ENCODE assay signal across 10 cellular contexts in the genomic region with DNA sequence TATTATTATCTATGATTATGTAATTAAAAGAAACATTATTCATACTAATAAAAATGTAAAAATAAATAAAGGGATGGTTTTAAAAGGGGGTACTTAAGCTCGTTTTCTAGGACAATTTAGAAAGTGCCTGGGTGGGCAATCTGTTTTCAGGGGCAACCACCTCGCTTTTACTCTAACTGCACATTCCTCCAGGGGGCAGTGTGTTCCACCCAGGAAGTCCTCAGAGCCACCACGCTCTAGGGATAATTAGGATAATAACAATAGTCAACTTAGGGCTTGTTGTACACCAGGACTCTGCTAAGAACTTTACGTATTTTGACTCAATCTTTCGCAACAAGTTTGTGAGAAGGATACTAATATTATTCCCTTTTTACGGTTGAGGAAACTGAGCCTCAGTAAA.
DNase-seq lines count a peak whose midpoint lies in the region; FAIRE-seq and TF ChIP-seq lines count a peak whose summit lies in the region.
"Had no signal": no experiment of that assay in that cellular context is flagged by ENCODE, and none has a peak within 500 bp of the region (broad histone marks: within the 10 kb centered on the region; RNA-seq: fewer than 3 reads in every experiment).

No MANE protein-coding gene starts in this region.

- 72 to 83% methylated on average over 6 of the region's 6 CpGs for WGBS in sigmoid colon, 2 donors

- no peaks in the 10 kb centered on the region for H3K79me2 ChIP-seq in SU-DHL-6 (ENCODE audit: insufficient read depth, low read length)

- no peak for TF ChIP-seq EP300 in sigmoid colon (IDR thresholded peaks at IDR 0.05)

- H3K9ac ChIP-seq in SU-DHL-6 (ENCODE audit: low read length) (no peak overlapping the region), kidney (ENCODE audit: low read length in 2 of 2) (no peak overlapping the region), colonic mucosa (ENCODE audit: low read depth in 2 of 2, low read length in 2 of 2) (no peak overlapping the region)

- H3F3A ChIP-seq in SU-DHL-6 (ENCODE audit: insufficient read depth): no peaks in the 10 kb centered on the region

- CTCF ChIA-PET in BJ (lab: Yijun Ruan, JAX): interaction anchor here (0.6 to 3.0 kb wide), 11 partner anchors 10 to 462 kb away, joined by 3 to 23 read pairs (median 4); no protein-coding TSS in a partner anchor

- no peak for DNase-seq in BJ (ENCODE audit: low read depth)
- no peak for DNase-seq in kidney
- DNase-seq in T1000 (lab: John Stamatoyannopoulos, UW): no peak
- DNase-seq in colonic mucosa: no peak
- DNase-seq in sigmoid colon: no peak
- DNase-seq in NCI-H146 (lab: John Stamatoyannopoulos, UW): no peak
- DNase-seq: activated B cell treated with CpG ODN at 0.5 μM for 24 hours; stimulated activated naive CD4-positive, alpha-beta T cell treated with Interleukin-2 at 50 U/mL for 16 hours had no signal

- H4K20me1 ChIP-seq in SU-DHL-6 (ENCODE audit: low read depth, low read length): no peaks in the 10 kb centered on the region

- FAIRE-seq in kidney (lab: Jason Lieb, UNC): no peak

- H3K9me2 ChIP-seq in SU-DHL-6 (replicated peaks; ENCODE audit: insufficient read depth, low read length): no peaks in the 10 kb centered on the region

- no peak overlapping the region for H3K4me2 ChIP-seq in SU-DHL-6 (ENCODE audit: low read depth, low read length, poor library complexity, severe bottlenecking)

- intact Hi-C loops in kidney (cut with DNase I): no loop called here
- intact Hi-C loops in colonic mucosa (cut with DNase I): loop anchor here (10.0 kb wide), 1 partner anchor 468 kb away; no protein-coding TSS in a partner anchor
- intact Hi-C loops in sigmoid colon (cut with DNase I): no loop called here

- H3K27ac ChIP-seq in SU-DHL-6 (ENCODE audit: low read depth, low read length) (no peak overlapping the region), kidney (ENCODE audit: low read depth in 2 of 2, low read length in 2 of 2) (no peak overlapping the region), colonic mucosa (no peak overlapping the region), sigmoid colon (no peak overlapping the region)

- H3K4me1 ChIP-seq in kidney (ENCODE audit: control insufficient read depth in 1 of 2, insufficient read depth in 1 of 2, low read depth in 1 of 2, low read length in 2 of 2): no peaks in the 10 kb centered on the region
- H3K4me1 ChIP-seq in colonic mucosa: no peaks in the 10 kb centered on the region
- H3K4me1 ChIP-seq in sigmoid colon: peaks cover 0 to 7% (median 0%) of the 10 kb centered on the region in 4 donors

- H3K4me3 ChIP-seq in BJ (ENCODE audit: low read depth, low read length) (no peak overlapping the region), SU-DHL-6 (ENCODE audit: insufficient read depth, low read length, poor library complexity, severe bottlenecking) (no peak overlapping the region), kidney (ENCODE audit: low read length in 2 of 2) (no peak overlapping the region), colonic mucosa (no peak overlapping the region), sigmoid colon (no peak overlapping the region)

- POLR2A ChIA-PET in BJ (lab: Charles Lee): no interaction called here

- H3K36me3 ChIP-seq in BJ (ENCODE audit: control insufficient read depth, insufficient read depth, low read length) (no peaks in the 10 kb centered on the region), SU-DHL-6 (ENCODE audit: low read length) (no peaks in the 10 kb centered on the region), kidney (ENCODE audit: control insufficient read depth in 1 of 2, insufficient read depth in 2 of 2, low read length in 2 of 2) (no peaks in the 10 kb centered on the region), colonic mucosa (no peaks in the 10 kb centered on the region), sigmoid colon (no peaks in the 10 kb centered on the region)

- H2AFZ ChIP-seq in SU-DHL-6 (ENCODE audit: low read depth, low read length, severe bottlenecking): no peak overlapping the region

- H3K27me3 ChIP-seq in BJ (ENCODE audit: control insufficient read depth, insufficient read depth, low read length): no peaks in the 10 kb centered on the region
- no peaks in the 10 kb centered on the region for H3K27me3 ChIP-seq in SU-DHL-6 (ENCODE audit: low read length)
- no peaks in the 10 kb centered on the region for H3K27me3 ChIP-seq in colonic mucosa
- no peaks in the 10 kb centered on the region for H3K27me3 ChIP-seq in sigmoid colon

- TF ChIP-seq CTCF in BJ (IDR thresholded peaks at IDR 0.05; ENCODE audit: insufficient read depth, low read depth, low read length) (peak; percentile 62), GM12872 (IDR thresholded peaks at IDR 0.05; ENCODE audit: insufficient read depth, low read depth, low read length) (peak; percentile 51), SU-DHL-6 (IDR thresholded peaks at IDR 0.05; ENCODE audit: insufficient read depth, low read length, poor library complexity, severe bottlenecking) (peak; percentile 26), kidney (IDR thresholded peaks at IDR 0.05; ENCODE audit: borderline replicate concordance, extremely low read depth, insufficient read depth) (peak; percentile 25), colonic mucosa (IDR thresholded peaks at IDR 0.05) (no peak), sigmoid colon (IDR thresholded peaks at IDR 0.05) (peak in 1 of 4 experiments; percentile 20)

- no peak for TF ChIP-seq POLR2A in sigmoid colon (IDR thresholded peaks at IDR 0.05)

- H3K9me3 ChIP-seq in SU-DHL-6 (ENCODE audit: insufficient read depth, low read length) (no peaks in the 10 kb centered on the region), kidney (ENCODE audit: control insufficient read depth in 1 of 2, low read length in 2 of 2) (no peaks in the 10 kb centered on the region), colonic mucosa (no peaks in the 10 kb centered on the region), sigmoid colon (no peaks in the 10 kb centered on the region)
